Comparison of ENCODE assay signal across 8 cellular contexts in the genomic region with DNA sequence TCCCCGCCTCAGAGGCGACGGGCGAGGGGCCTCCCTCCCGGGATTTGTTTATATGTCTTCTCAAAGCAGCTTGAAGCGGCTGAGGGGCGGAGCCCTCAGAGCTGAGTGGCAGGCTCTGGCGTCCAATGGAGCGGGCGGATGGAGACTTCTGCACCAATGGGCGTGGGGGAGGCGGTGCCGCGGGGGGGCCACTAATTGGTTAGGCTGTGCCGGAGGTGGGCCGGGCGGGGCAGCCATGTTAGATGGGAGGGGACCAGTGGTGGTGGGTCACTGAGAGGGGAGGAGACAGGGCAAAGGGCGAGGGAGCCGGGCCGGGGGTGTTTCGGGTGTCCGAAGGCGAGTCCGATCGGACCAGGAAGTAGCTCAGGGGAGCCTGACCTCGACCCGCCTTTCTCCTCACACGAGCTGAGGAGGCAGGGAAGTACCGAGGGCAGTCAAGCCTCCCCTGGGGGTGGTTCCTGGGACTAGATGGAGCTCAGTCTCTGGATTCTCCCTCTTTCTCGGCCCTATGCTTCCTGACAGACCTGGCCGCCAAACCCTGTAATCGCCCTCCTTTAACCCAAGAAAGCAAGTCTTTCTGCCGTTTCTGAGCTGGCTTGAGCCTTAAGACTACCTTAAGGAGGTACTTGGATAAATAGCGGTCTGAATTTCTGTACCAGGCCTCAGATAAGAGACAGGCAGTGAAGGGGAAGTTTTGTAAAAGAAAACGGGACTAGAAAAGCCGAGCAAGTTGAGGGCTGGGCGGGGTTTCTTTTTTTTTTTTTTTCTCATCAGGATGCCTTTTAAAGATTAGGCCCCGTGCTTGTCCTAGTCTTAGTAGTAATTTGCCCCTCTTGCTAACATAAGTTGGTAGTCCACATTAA. TPM values are rescaled to one million over a fixed set of nuclear protein-coding genes. Genes with fewer than 3 reads are reported as not detected.
DNase-seq lines count a peak whose midpoint lies in the region; ATAC-seq, FAIRE-seq and TF ChIP-seq lines count a peak whose summit lies in the region.

No MANE protein-coding gene starts in this region.

- H3K36me3 ChIP-seq in adipocyte (ENCODE audit: control insufficient read depth, insufficient read depth, low read length, severe bottlenecking), result no peaks in the 10 kb centered on the region
- H3K36me3 ChIP-seq in trophoblast cell (ENCODE audit: control insufficient read depth in 1 of 2, insufficient read depth in 2 of 2, low read length in 2 of 2), result no peaks in the 10 kb centered on the region
- H3K36me3 ChIP-seq in transverse colon, result no peaks in the 10 kb centered on the region

- H3K9ac ChIP-seq in adipocyte (ENCODE audit: low read length) (peak overlapping the region; percentile 96), trophoblast cell (ENCODE audit: low read length) (peak overlapping the region; percentile 51)

- H3K4me3 ChIP-seq in adipocyte (ENCODE audit: low read length) (peak overlapping the region; percentile 92), trophoblast cell (ENCODE audit: low read depth, low read length) (peak overlapping the region; percentile 96), transverse colon (peak overlapping the region; percentile 82 to 99 (median 94))

- TF ChIP-seq CTCF in transverse colon (IDR thresholded peaks at IDR 0.05), result peak; percentile 8 to 54 (median 13)

- no CpG with 5 or more reads among the region's 38 CpGs for WGBS in trophoblast cell (ENCODE audit: extremely low coverage, insufficient coverage, insufficient read length)
- WGBS in transverse colon (ENCODE audit: low coverage in 1 of 2), 2 donors, result 0 to 1% methylated on average over 4 to 25 of the region's 38 CpGs

- peak overlapping the region; percentile 69 for H3K27ac ChIP-seq in trophoblast cell (ENCODE audit: low read depth, low read length)
- H3K27ac ChIP-seq in transverse colon, result peak overlapping the region; percentile 92 to 100 (median 99)

- ATAC-seq in HG02798 (IDR thresholded peaks at IDR 0.05; ENCODE audit: poor library complexity, unreplicated experiment), result peak; percentile 80

- H3K79me2 ChIP-seq in trophoblast cell (ENCODE audit: control insufficient read depth, insufficient read depth, low read length, poor library complexity), result peaks cover 2% of the 10 kb centered on the region

- no peak for TF ChIP-seq EP300 in transverse colon (IDR thresholded peaks at IDR 0.05; ENCODE audit: low read depth)

- H3K4me1 ChIP-seq in adipocyte (ENCODE audit: control insufficient read depth, insufficient read depth, low read length), result peaks cover 13% of the 10 kb centered on the region
- no peaks in the 10 kb centered on the region for H3K4me1 ChIP-seq in trophoblast cell (ENCODE audit: control insufficient read depth in 1 of 2, insufficient read depth in 2 of 2, low read length in 2 of 2)
- peaks cover 6 to 46% (median 22%) of the 10 kb centered on the region in 4 donors for H3K4me1 ChIP-seq in transverse colon

- no peak overlapping the region for H2BK12ac ChIP-seq in trophoblast cell (ENCODE audit: low read length)

- H3K4ac ChIP-seq in trophoblast cell (ENCODE audit: low read depth, low read length), result peak overlapping the region; percentile 13

- peak overlapping the region; percentile 93 for H4K8ac ChIP-seq in trophoblast cell (ENCODE audit: low read depth, low read length)

- peak overlapping the region; percentile 80 for H4K12ac ChIP-seq in trophoblast cell (ENCODE audit: low read depth, low read length)

- H4K91ac ChIP-seq in trophoblast cell (ENCODE audit: low read depth, low read length), result peak overlapping the region; percentile 85

- intact Hi-C loops in cardiac septum (cut with DNase I), result no loop called here
- intact Hi-C loops in transverse colon (cut with DNase I; ENCODE audit: low total_unique reads), result loop anchor here (5.0 kb wide), 1 partner anchor 75 kb away; the partner anchor contains the start of gene ATP6V0E1

- H3K23ac ChIP-seq in trophoblast cell (ENCODE audit: low read length), result no peak overlapping the region

- peak overlapping the region; percentile 95 for H3K18ac ChIP-seq in trophoblast cell (ENCODE audit: low read length)

- peak overlapping the region; percentile 72 for H3K4me2 ChIP-seq in trophoblast cell (ENCODE audit: low read length)

- H3K27me3 ChIP-seq in adipocyte (replicated peaks; ENCODE audit: control insufficient read depth, insufficient read depth, low read length) (no peaks in the 10 kb centered on the region), trophoblast cell (ENCODE audit: insufficient read depth, low read length) (no peaks in the 10 kb centered on the region), transverse colon (no peaks in the 10 kb centered on the region)

- H2AK5ac ChIP-seq in trophoblast cell (ENCODE audit: low read length), result peak overlapping the region; percentile 80

- peak overlapping the region; percentile 84 for H2BK5ac ChIP-seq in trophoblast cell (ENCODE audit: low read depth, low read length, poor library complexity)

- H3K9me3 ChIP-seq in adipocyte (ENCODE audit: control insufficient read depth, low read length) (no peaks in the 10 kb centered on the region), trophoblast cell (ENCODE audit: insufficient read depth, low read depth, low read length) (no peaks in the 10 kb centered on the region), transverse colon (no peaks in the 10 kb centered on the region)

- H3K14ac ChIP-seq in trophoblast cell (ENCODE audit: low read length), result peak overlapping the region; percentile 93

- peak; percentile 96 for FAIRE-seq in GM12891 (lab: Jason Lieb, UNC)

- H3K79me1 ChIP-seq in trophoblast cell (ENCODE audit: low read length), result peaks cover 9% of the 10 kb centered on the region

- TF ChIP-seq POLR2A in GM12891 (IDR thresholded peaks at IDR 0.05; ENCODE audit: low read depth, low read length) (peak; percentile 59; the same call in 1 of the 2 replicates), transverse colon (IDR thresholded peaks at IDR 0.05) (peak; percentile 49)

- in situ Hi-C loops in transverse colon (cut with MboI; ENCODE audit: low pct_ligation_motif_present in 1 of 4, low pct_unique_long_range_greater_than_20kb in 1 of 4, low sequenced_read_pairs in 3 of 4), result no loop called here

- peak overlapping the region; percentile 5 for H2BK120ac ChIP-seq in trophoblast cell (ENCODE audit: insufficient read depth, low read length, poor library complexity)

- DNase-seq in GM12891 (ENCODE audit: insufficient read length, low spot score) (peak; percentile 88), NCI-H1417 treated with DMSO at 0.1 percent for 48 hours (lab: John Stamatoyannopoulos, UW) (peak; percentile 60), SW 1271 (lab: John Stamatoyannopoulos, UW) (peak; percentile 98 to 99), adipocyte (ENCODE audit: low read depth) (peak; percentile 99), cardiac septum (ENCODE audit: low spot score) (peak; percentile 99), trophoblast cell (peak; percentile 99), transverse colon (peak; percentile 99)

- peak overlapping the region; percentile 86 for H2AFZ ChIP-seq in trophoblast cell (ENCODE audit: insufficient read depth, low read length, poor library complexity)

TF ChIP-seq in GM12891, 5 proteins besides CTCF, POLR2A, EP300 and RAD21:
- no peak for TF ChIP-seq TAF1 (IDR thresholded peaks at IDR 0.05; ENCODE audit: low read depth, low read length)
- no peak for TF ChIP-seq SPI1 (IDR thresholded peaks at IDR 0.05; ENCODE audit: low read depth, low read length)
- TF ChIP-seq POLR2AphosphoS5 (IDR thresholded peaks at IDR 0.05; ENCODE audit: low read depth, low read length), result peak; percentile 59
- TF ChIP-seq POU2F2 (IDR thresholded peaks at IDR 0.05; ENCODE audit: low read depth, low read length), result 0 out of 2 replicates have a peak, but pooled peaks have one; percentile 7
- no peak for TF ChIP-seq PAX5 (IDR thresholded peaks at IDR 0.05; ENCODE audit: insufficient read depth, low read length, severe bottlenecking)

RNA-seq across cellular contexts. Expression of gene CREBRF, which starts 1.1 kb away (rescaled TPM):
- 6.2 TPM for polyA plus RNA-seq in GM12891 (2012; ENCODE audit: low read depth, missing spikeins)
- total RNA-seq in cardiac septum (20.2 TPM), transverse colon (10 to 100 TPM; 24.3 to 40.6 (median 32.3) TPM)
- polyA plus RNA-seq in trophoblast cell (2013), result 6.1 and 6.2 TPM in 2 replicates

Comparison
In these comparisons a context has a peak if more than half of its experiments do, and no peak if none do; other contexts are left out.
1. Peak in every context shown above with its lines: DNase-seq, ATAC-seq, H3K4me3 ChIP-seq and H3K27ac ChIP-seq.